In genomic region chr12:123761841-123762714, GRCh38 we compare ENCODE assay signal across 8 cellular contexts. TPM values are rescaled to one million over a fixed set of nuclear protein-coding genes. Genes with fewer than 3 reads are reported as not detected.
DNase-seq lines count a peak whose midpoint lies in the region; ATAC-seq and TF ChIP-seq lines count a peak whose summit lies in the region.

A gene with protein sequence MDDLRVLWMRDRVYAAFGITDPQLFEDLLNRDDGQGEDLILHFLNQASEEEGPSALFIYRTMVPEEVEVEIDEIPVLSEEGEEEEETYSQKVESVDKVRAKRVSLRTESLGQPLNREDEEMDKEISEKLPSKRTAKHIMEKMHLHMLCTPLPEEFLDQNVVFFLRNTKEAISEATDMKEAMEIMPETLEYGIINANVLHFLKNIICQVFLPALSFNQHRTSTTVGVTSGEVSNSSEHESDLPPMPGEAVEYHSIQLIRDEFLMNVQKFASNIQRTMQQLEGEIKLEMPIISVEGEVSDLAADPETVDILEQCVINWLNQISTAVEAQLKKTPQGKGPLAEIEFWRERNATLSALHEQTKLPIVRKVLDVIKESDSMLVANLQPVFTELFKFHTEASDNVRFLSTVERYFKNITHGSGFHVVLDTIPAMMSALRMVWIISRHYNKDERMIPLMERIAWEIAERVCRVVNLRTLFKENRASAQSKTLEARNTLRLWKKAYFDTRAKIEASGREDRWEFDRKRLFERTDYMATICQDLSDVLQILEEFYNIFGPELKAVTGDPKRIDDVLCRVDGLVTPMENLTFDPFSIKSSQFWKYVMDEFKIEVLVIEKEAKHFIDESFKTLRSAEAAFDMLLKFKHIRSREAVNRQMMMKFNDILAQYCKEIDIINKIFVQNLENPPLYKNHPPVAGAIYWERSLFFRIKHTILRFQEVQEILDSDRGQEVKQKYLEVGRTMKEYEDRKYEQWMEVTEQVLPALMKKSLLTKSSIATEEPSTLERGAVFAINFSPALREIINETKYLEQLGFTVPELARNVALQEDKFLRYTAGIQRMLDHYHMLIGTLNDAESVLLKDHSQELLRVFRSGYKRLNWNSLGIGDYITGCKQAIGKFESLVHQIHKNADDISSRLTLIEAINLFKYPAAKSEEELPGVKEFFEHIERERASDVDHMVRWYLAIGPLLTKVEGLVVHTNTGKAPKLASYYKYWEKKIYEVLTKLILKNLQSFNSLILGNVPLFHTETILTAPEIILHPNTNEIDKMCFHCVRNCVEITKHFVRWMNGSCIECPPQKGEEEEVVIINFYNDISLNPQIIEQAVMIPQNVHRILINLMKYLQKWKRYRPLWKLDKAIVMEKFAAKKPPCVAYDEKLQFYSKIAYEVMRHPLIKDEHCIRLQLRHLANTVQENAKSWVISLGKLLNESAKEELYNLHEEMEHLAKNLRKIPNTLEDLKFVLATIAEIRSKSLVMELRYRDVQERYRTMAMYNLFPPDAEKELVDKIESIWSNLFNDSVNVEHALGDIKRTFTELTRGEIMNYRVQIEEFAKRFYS (N-terminal part only) (plus strand): TSS chr12:123762301. CDS start chr12:123762337, 36 bp downstream.

- DNase-seq in CD1c-positive myeloid dendritic cell (ENCODE audit: extremely low spot score), result peak; percentile 63
- DNase-seq in HuH-7.5 (ENCODE audit: low spot score), result peak; percentile 29
- DNase-seq in activated CD4-positive, alpha-beta memory T cell treated with anti-CD3 and anti-CD28 coated beads, Interleukin-2, amount 10 ng/mL, durations not matched to agents 7 days and 5 days, result peak; percentile 27
- no peak for DNase-seq in esophagus muscularis mucosa (ENCODE audit: extremely low spot score)
- peak; percentile 68 for DNase-seq in neural crest cell (ENCODE audit: low read depth, low spot score)
- no peak for DNase-seq in aorta
- DNase-seq in NCI-H2107 (lab: John Stamatoyannopoulos, UW), result no peak

- CTCF ChIA-PET in activated CD4-positive, alpha-beta memory T cell treated with anti-CD3 and anti-CD28 coated beads, Interleukin-2, amount 10 ng/mL, durations not matched to agents 7 days and 5 days (lab: Charles Lee), result no interaction called here

- H3K4me3 Mint-ChIP-seq in activated CD4-positive, alpha-beta memory T cell treated with anti-CD3 and anti-CD28 coated beads, Interleukin-2, amount 10 ng/mL, durations not matched to agents 7 days and 5 days, result peak within 1 kb of the TSS; percentile 72
- peak within 1 kb of the TSS; percentile 75 for H3K4me3 Mint-ChIP-seq in neural crest cell

- intact Hi-C loops in esophagus muscularis mucosa (cut with DNase I) (no loop called here), aorta (cut with DNase I) (no loop called here)

- H3K27me3 ChIP-seq in esophagus muscularis mucosa, result peaks cover 0 to 33% (median 15%) of the 10 kb centered on the region in 4 donors
- no peaks in the 10 kb centered on the region for H3K27me3 ChIP-seq in aorta (ENCODE audit: control insufficient read depth in 1 of 2, insufficient read depth in 2 of 2, low read length in 1 of 2)

- ATAC-seq in GM19351 (IDR thresholded peaks at IDR 0.05; ENCODE audit: unreplicated experiment) (peak; percentile 88), aorta (ENCODE audit: low FRiP score) (peak; percentile 57)

- no peak for TF ChIP-seq EP300 in esophagus muscularis mucosa (IDR thresholded peaks at IDR 0.05)

- TF ChIP-seq POLR2A in esophagus muscularis mucosa (IDR thresholded peaks at IDR 0.05; ENCODE audit: low read depth), result no peak

- no peak within 1 kb of the TSS for H3K27ac Mint-ChIP-seq in activated CD4-positive, alpha-beta memory T cell treated with anti-CD3 and anti-CD28 coated beads, Interleukin-2, amount 10 ng/mL, durations not matched to agents 7 days and 5 days
- no peak within 1 kb of the TSS for H3K27ac Mint-ChIP-seq in neural crest cell (ENCODE audit: unreplicated experiment)

- H3K27me3 Mint-ChIP-seq in activated CD4-positive, alpha-beta memory T cell treated with anti-CD3 and anti-CD28 coated beads, Interleukin-2, amount 10 ng/mL, durations not matched to agents 7 days and 5 days, result peaks cover 12% of the 10 kb centered on the region
- H3K27me3 Mint-ChIP-seq in neural crest cell (ENCODE audit: low read depth), result peaks cover 24% of the 10 kb centered on the region

- H3K4me1 Mint-ChIP-seq in activated CD4-positive, alpha-beta memory T cell treated with anti-CD3 and anti-CD28 coated beads, Interleukin-2, amount 10 ng/mL, durations not matched to agents 7 days and 5 days, result peaks cover 7% of the 10 kb centered on the region
- peaks cover 8% of the 10 kb centered on the region for H3K4me1 Mint-ChIP-seq in neural crest cell

- peaks cover 4 to 16% (median 13%) of the 10 kb centered on the region in 4 donors for H3K4me1 ChIP-seq in esophagus muscularis mucosa
- no peaks in the 10 kb centered on the region for H3K4me1 ChIP-seq in aorta (ENCODE audit: control insufficient read depth in 1 of 2, insufficient read depth in 2 of 2, low read length in 2 of 2)

- H3K9me3 Mint-ChIP-seq in activated CD4-positive, alpha-beta memory T cell treated with anti-CD3 and anti-CD28 coated beads, Interleukin-2, amount 10 ng/mL, durations not matched to agents 7 days and 5 days, result no peaks in the 10 kb centered on the region
- no peaks in the 10 kb centered on the region for H3K9me3 Mint-ChIP-seq in neural crest cell

- H3K4me3 ChIP-seq in esophagus muscularis mucosa (peak within 1 kb of the TSS; percentile 41 to 56 (median 43)), aorta (ENCODE audit: low read length in 2 of 2) (peak within 1 kb of the TSS; percentile 13 to 31)

- H3K9me3 ChIP-seq in esophagus muscularis mucosa, result no peaks in the 10 kb centered on the region
- H3K9me3 ChIP-seq in aorta (ENCODE audit: control insufficient read depth, low read length), result no peaks in the 10 kb centered on the region

- no peak for TF ChIP-seq CTCF in esophagus muscularis mucosa (IDR thresholded peaks at IDR 0.05)
- peak; percentile 64 for TF ChIP-seq CTCF in neural crest cell (conservative IDR thresholded peaks at IDR 0.05)

- POLR2A ChIA-PET in activated CD4-positive, alpha-beta memory T cell treated with anti-CD3 and anti-CD28 coated beads, Interleukin-2, amount 10 ng/mL, durations not matched to agents 7 days and 5 days (lab: Charles Lee), result interaction anchor here (0.6 to 0.9 kb wide), 2 partner anchors 50 to 200 kb away, joined by 5 read pairs; partner anchors contain the start of gene ATP6V0A2

- H3K36me3 ChIP-seq in esophagus muscularis mucosa (peaks cover 0 to 29% (median 10%) of the 10 kb centered on the region in 4 donors), aorta (ENCODE audit: control insufficient read depth in 1 of 2, insufficient read depth in 2 of 2, low read length in 1 of 2) (no peaks in the 10 kb centered on the region)

- no peak within 1 kb of the TSS for H3K27ac ChIP-seq in esophagus muscularis mucosa (replicated peaks in 1 of 4)
- no peak within 1 kb of the TSS for H3K27ac ChIP-seq in aorta (ENCODE audit: low read depth in 1 of 2, low read length in 2 of 2)

- WGBS in esophagus muscularis mucosa, result 6% methylated on average over 34 of the region's 105 CpGs
- 2% methylated on average over 79 to 105 of the region's 105 CpGs for WGBS in aorta, 2 donors

- peaks cover 7% of the 10 kb centered on the region for H3K36me3 Mint-ChIP-seq in activated CD4-positive, alpha-beta memory T cell treated with anti-CD3 and anti-CD28 coated beads, Interleukin-2, amount 10 ng/mL, durations not matched to agents 7 days and 5 days (ENCODE audit: low read depth)
- peaks cover 5% of the 10 kb centered on the region for H3K36me3 Mint-ChIP-seq in neural crest cell (ENCODE audit: low read depth)

RNA-seq across cellular contexts. Expression of the gene that starts here (rescaled TPM):
- total RNA-seq in activated CD4-positive, alpha-beta memory T cell treated with anti-CD3 and anti-CD28 coated beads, Interleukin-2, amount 10 ng/mL, durations not matched to agents 7 days and 5 days, result under 1 TPM in 1 of 2 experiments, not detected in 1; 0.13 TPM
- total RNA-seq in esophagus muscularis mucosa (1 to 10 TPM in 1 of 4 donors, under 1 TPM in 1, not detected in 2; 0.06 to 1.3 TPM), neural crest cell (1.1 and 2.0 TPM in 2 replicates), aorta (1 to 10 TPM in 1 of 2 donors, not detected in 1; 1.0 TPM)
- polyA plus RNA-seq in aorta, result under 1 TPM in 1 of 2 donors, not detected in 1; 0.03 TPM

Comparison
In these comparisons a context has a peak if more than half of its experiments do, and no peak if none do; other contexts are left out.
1. Peak in DNase-seq in activated CD4-positive, alpha-beta memory T cell treated with anti-CD3 and anti-CD28 coated beads, Interleukin-2, amount 10 ng/mL, durations not matched to agents 7 days and 5 days; RNA of the gene not detected or under 1 TPM.
2. DNase-seq: peak in CD1c-positive myeloid dendritic cell (single experiment), HuH-7.5 (single experiment) and neural crest cell (single experiment); none in esophagus muscularis mucosa (single experiment), aorta (0 of 2) and NCI-H2107 (single experiment).